Comparison of ENCODE assay signal across 10 cellular contexts in the genomic region with DNA sequence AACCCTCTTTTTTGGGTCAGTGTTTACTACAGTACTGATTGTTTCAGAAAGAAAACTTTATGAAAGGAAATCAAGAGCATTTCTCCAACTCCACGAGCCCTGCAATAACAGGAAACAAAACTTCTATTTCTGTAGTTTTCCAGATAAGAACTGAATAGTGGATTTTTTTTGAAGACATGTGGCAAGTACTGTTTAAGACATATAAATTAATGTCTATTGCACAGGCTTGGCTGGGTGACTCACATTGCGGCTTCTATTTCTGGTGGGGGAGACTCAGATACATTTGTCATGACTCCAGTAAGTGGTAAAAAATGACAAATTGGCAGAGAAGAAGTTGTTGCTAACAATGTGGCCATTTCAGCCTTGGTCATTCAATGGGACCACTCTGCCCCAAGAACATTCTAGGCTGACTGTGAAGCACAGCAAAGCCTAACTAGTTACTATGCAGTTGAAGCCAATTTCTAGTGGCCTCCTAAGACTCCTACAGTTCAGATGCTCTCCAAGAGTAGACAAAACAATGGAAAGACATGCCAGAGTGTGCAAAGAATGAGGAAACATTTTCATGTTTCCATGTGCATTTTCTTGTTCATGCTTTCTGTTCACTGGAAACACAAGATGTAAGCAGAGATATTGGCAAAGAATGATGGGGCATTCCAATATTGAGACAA.
DNase-seq lines count a peak whose midpoint lies in the region; ATAC-seq, FAIRE-seq and TF ChIP-seq lines count a peak whose summit lies in the region.
"Had no signal": no experiment of that assay in that cellular context is flagged by ENCODE, and none has a peak within 500 bp of the region (broad histone marks: within the 10 kb centered on the region; RNA-seq: fewer than 3 reads in every experiment).

No MANE protein-coding gene starts in this region.

- TF ChIP-seq POLR2A in right lobe of liver (IDR thresholded peaks at IDR 0.05), result no peak

- 45% methylated on average over 2 of the region's 2 CpGs for WGBS in right lobe of liver (ENCODE audit: insufficient coverage, low coverage, low lambda C conversion rate, missing lambda C conversion rate)

- peak overlapping the region in 1 of 3 donors; percentile 12 for H3K27ac ChIP-seq in right lobe of liver

- H3K36me3 ChIP-seq in right lobe of liver, result no peaks in the 10 kb centered on the region

- peak; percentile 83 for FAIRE-seq in HTR-8/SVneo (lab: Jason Lieb, UNC)

- in situ Hi-C loops in astrocyte of the cerebellum (cut with HindIII; ENCODE audit: low sequenced_read_pairs), result no loop called here

- peak; percentile 2 for DNase-seq in CD1c-positive myeloid dendritic cell (ENCODE audit: extremely low spot score)
- DNase-seq in HTR-8/SVneo (ENCODE audit: insufficient read length, low spot score), result peak; percentile 61
- peak; percentile 79 for DNase-seq in astrocyte of the cerebellum (ENCODE audit: low read depth)
- no peak for DNase-seq in right lobe of liver
- no peak for DNase-seq in NCI-H526 treated with DMSO at 0.1 percent for 48 hours (lab: John Stamatoyannopoulos, UW)
- no peak for DNase-seq in NCI-H1092 (lab: John Stamatoyannopoulos, UW)
- DNase-seq: Karpas-422, midbrain had no signal

- H3K4me3 ChIP-seq in astrocyte of the cerebellum (ENCODE audit: low read depth, low read length), result no peak overlapping the region
- H3K4me3 ChIP-seq in right lobe of liver, result no peak overlapping the region

- no peaks in the 10 kb centered on the region for H3K9me3 ChIP-seq in right lobe of liver

- TF ChIP-seq CTCF in astrocyte of the cerebellum (IDR thresholded peaks at IDR 0.05; ENCODE audit: low read depth, low read length, missing control alignments), result no peak
- TF ChIP-seq CTCF in right lobe of liver (IDR thresholded peaks at IDR 0.05), result no peak

- no peaks in the 10 kb centered on the region for H3K27me3 ChIP-seq in right lobe of liver

- H3K4me1 ChIP-seq in right lobe of liver, result no peaks in the 10 kb centered on the region

- ATAC-seq in right lobe of liver (peak; percentile 59 to 80 (median 73)), HG02884 (IDR thresholded peaks at IDR 0.05; ENCODE audit: unreplicated experiment) (no peak), GM18873 (IDR thresholded peaks at IDR 0.05; ENCODE audit: low FRiP score, unreplicated experiment) (no peak)

- intact Hi-C loops in right lobe of liver (cut with DNase I), result no loop called here

Comparison
In these comparisons a context has a peak if more than half of its experiments do, and no peak if none do; other contexts are left out.
1. DNase-seq: peak in CD1c-positive myeloid dendritic cell (single experiment), HTR-8/SVneo (single experiment) and astrocyte of the cerebellum (single experiment); none in right lobe of liver (0 of 3), NCI-H526 treated with DMSO at 0.1 percent for 48 hours (single experiment) and NCI-H1092 (single experiment).
2. ATAC-seq: peak in right lobe of liver (4 of 4); none in HG02884 (single experiment) and GM18873 (single experiment).